In the genomic region with DNA sequence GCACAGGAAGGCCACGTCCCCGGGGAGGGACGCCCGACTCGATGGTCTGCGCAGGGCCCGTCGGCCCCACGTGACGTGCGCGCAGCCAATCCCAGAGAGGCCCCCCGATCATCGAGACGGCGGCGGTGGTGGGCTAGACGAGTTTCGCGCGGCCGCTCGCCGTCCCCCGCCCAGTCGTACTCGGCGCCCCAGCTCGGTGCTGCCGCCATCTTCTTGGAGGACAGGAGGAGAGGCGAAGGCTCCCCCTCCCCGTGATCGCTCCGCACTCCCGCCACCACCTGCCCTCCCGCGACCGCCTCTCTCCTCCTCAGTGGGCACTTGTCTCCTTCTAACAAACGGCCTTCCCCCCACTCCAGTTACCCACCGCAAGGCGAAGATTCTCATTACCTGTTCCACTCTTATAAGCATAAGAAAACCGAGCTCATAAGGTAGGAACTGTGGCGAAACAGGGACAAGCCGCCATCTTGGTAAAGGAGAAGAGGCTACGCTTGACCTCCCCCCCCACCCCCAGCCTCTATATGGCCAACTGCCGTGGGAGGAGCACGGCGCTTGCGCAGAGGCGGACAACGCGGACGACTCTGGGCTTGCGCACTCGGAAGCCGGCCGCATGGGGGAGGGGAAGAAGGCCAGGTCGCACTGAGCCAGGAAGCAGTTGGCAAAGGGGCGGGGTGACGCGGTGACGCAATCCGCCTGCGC, we compare ENCODE assay signal across 1 cellular context.
TF ChIP-seq lines count a peak whose summit lies in the region.

A gene with protein sequence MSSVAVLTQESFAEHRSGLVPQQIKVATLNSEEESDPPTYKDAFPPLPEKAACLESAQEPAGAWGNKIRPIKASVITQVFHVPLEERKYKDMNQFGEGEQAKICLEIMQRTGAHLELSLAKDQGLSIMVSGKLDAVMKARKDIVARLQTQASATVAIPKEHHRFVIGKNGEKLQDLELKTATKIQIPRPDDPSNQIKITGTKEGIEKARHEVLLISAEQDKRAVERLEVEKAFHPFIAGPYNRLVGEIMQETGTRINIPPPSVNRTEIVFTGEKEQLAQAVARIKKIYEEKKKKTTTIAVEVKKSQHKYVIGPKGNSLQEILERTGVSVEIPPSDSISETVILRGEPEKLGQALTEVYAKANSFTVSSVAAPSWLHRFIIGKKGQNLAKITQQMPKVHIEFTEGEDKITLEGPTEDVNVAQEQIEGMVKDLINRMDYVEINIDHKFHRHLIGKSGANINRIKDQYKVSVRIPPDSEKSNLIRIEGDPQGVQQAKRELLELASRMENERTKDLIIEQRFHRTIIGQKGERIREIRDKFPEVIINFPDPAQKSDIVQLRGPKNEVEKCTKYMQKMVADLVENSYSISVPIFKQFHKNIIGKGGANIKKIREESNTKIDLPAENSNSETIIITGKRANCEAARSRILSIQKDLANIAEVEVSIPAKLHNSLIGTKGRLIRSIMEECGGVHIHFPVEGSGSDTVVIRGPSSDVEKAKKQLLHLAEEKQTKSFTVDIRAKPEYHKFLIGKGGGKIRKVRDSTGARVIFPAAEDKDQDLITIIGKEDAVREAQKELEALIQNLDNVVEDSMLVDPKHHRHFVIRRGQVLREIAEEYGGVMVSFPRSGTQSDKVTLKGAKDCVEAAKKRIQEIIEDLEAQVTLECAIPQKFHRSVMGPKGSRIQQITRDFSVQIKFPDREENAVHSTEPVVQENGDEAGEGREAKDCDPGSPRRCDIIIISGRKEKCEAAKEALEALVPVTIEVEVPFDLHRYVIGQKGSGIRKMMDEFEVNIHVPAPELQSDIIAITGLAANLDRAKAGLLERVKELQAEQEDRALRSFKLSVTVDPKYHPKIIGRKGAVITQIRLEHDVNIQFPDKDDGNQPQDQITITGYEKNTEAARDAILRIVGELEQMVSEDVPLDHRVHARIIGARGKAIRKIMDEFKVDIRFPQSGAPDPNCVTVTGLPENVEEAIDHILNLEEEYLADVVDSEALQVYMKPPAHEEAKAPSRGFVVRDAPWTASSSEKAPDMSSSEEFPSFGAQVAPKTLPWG (N-terminal part only) (minus strand): TSS at position 490 of the 696 bp plus-strand sequence. CDS start 48,803 bp downstream, outside the sequence.

TF ChIP-seq in HepG2, 621 proteins besides CTCF, POLR2A, EP300 and RAD21 (continued from another document and continues in another):
- TF ChIP-seq HMG20A (CRISPR knock-in tag; IDR thresholded peaks at IDR 0.05; ENCODE audit: borderline replicate concordance) (peak; percentile 27; the same call in 1 of the 2 replicates), KAT2B (IDR thresholded peaks at IDR 0.05; ENCODE audit: borderline replicate concordance, low read depth, low read length) (0 out of 2 replicates have a peak, but pooled peaks have one; percentile 0), RFX1 (IDR thresholded peaks at IDR 0.05) (peak; percentile 3; the same call in 1 of the 2 replicates), YY1 (IDR thresholded peaks at IDR 0.05; ENCODE audit: insufficient read depth, insufficient replicate concordance, low read depth, low read length) (peak; percentile 96), CCAR2 (optimal IDR thresholded peaks at IDR 0.05; ENCODE audit: low read depth, low read length) (peak; percentile 66), SRSF4 (IDR thresholded peaks at IDR 0.05; ENCODE audit: low read depth, low read length, poor library complexity, severe bottlenecking) (no peak), PAX8 (CRISPR knock-in tag; IDR thresholded peaks at IDR 0.05; ENCODE audit: borderline replicate concordance) (peak; percentile 92), PHB2 (IDR thresholded peaks at IDR 0.05; ENCODE audit: partially characterized antibody) (no peak), LCORL (IDR thresholded peaks at IDR 0.05) (no peak), LCORL (CRISPR knock-in tag; IDR thresholded peaks at IDR 0.05) (peak; percentile 82), TSC22D2 (CRISPR knock-in tag; IDR thresholded peaks at IDR 0.05; ENCODE audit: borderline replicate concordance) (no peak), POGZ (CRISPR knock-in tag; IDR thresholded peaks at IDR 0.05) (peak; percentile 98), NFYB (CRISPR knock-in tag; IDR thresholded peaks at IDR 0.05) (peak; percentile 92), SP2 (CRISPR knock-in tag; IDR thresholded peaks at IDR 0.05) (peak; percentile 56; the same call in 1 of the 2 replicates), ZNF496 (CRISPR knock-in tag; IDR thresholded peaks at IDR 0.05; ENCODE audit: insufficient replicate concordance) (no peak), SALL1 (CRISPR knock-in tag; IDR thresholded peaks at IDR 0.05) (peak; percentile 84; the same call in 1 of the 2 replicates), ZNF232 (CRISPR knock-in tag; IDR thresholded peaks at IDR 0.05; ENCODE audit: borderline replicate concordance) (0 out of 2 replicates have a peak, but pooled peaks have one; percentile 14), NR2F2 (IDR thresholded peaks at IDR 0.05; ENCODE audit: borderline replicate concordance, low read depth) (no peak; the same call in 1 of the 2 replicates), ZFY (CRISPR knock-in tag; IDR thresholded peaks at IDR 0.05) (peak; percentile 19; the same call in 1 of the 2 replicates), ADNP (CRISPR knock-in tag; IDR thresholded peaks at IDR 0.05) (no peak), FIP1L1 (IDR thresholded peaks at IDR 0.05; ENCODE audit: borderline replicate concordance, insufficient read depth, low read depth, low read length) (0 out of 2 replicates have a peak, but pooled peaks have one; percentile 13)
- TF ChIP-seq, protein P1, sequence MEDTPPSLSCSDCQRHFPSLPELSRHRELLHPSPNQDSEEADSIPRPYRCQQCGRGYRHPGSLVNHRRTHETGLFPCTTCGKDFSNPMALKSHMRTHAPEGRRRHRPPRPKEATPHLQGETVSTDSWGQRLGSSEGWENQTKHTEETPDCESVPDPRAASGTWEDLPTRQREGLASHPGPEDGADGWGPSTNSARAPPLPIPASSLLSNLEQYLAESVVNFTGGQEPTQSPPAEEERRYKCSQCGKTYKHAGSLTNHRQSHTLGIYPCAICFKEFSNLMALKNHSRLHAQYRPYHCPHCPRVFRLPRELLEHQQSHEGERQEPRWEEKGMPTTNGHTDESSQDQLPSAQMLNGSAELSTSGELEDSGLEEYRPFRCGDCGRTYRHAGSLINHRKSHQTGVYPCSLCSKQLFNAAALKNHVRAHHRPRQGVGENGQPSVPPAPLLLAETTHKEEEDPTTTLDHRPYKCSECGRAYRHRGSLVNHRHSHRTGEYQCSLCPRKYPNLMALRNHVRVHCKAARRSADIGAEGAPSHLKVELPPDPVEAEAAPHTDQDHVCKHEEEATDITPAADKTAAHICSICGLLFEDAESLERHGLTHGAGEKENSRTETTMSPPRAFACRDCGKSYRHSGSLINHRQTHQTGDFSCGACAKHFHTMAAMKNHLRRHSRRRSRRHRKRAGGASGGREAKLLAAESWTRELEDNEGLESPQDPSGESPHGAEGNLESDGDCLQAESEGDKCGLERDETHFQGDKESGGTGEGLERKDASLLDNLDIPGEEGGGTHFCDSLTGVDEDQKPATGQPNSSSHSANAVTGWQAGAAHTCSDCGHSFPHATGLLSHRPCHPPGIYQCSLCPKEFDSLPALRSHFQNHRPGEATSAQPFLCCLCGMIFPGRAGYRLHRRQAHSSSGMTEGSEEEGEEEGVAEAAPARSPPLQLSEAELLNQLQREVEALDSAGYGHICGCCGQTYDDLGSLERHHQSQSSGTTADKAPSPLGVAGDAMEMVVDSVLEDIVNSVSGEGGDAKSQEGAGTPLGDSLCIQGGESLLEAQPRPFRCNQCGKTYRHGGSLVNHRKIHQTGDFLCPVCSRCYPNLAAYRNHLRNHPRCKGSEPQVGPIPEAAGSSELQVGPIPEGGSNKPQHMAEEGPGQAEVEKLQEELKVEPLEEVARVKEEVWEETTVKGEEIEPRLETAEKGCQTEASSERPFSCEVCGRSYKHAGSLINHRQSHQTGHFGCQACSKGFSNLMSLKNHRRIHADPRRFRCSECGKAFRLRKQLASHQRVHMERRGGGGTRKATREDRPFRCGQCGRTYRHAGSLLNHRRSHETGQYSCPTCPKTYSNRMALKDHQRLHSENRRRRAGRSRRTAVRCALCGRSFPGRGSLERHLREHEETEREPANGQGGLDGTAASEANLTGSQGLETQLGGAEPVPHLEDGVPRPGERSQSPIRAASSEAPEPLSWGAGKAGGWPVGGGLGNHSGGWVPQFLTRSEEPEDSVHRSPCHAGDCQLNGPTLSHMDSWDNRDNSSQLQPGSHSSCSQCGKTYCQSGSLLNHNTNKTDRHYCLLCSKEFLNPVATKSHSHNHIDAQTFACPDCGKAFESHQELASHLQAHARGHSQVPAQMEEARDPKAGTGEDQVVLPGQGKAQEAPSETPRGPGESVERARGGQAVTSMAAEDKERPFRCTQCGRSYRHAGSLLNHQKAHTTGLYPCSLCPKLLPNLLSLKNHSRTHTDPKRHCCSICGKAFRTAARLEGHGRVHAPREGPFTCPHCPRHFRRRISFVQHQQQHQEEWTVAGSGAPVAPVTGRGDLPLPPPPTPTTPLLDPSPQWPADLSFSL (CRISPR knock-in tag; IDR thresholded peaks at IDR 0.05) = no peak
- TF ChIP-seq, protein P2, sequence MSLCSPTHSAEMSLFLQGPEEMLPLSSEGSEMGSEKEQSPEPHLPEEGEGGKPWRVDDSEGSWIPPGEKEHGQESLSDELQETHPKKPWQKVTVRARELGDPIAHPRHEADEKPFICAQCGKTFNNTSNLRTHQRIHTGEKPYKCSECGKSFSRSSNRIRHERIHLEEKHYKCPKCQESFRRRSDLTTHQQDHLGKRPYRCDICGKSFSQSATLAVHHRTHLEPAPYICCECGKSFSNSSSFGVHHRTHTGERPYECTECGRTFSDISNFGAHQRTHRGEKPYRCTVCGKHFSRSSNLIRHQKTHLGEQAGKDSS (CRISPR knock-in tag; IDR thresholded peaks at IDR 0.05; ENCODE audit: borderline replicate concordance, low read depth) = peak; percentile 95; the same call in 1 of the 2 replicates
- TF ChIP-seq, protein P3, sequence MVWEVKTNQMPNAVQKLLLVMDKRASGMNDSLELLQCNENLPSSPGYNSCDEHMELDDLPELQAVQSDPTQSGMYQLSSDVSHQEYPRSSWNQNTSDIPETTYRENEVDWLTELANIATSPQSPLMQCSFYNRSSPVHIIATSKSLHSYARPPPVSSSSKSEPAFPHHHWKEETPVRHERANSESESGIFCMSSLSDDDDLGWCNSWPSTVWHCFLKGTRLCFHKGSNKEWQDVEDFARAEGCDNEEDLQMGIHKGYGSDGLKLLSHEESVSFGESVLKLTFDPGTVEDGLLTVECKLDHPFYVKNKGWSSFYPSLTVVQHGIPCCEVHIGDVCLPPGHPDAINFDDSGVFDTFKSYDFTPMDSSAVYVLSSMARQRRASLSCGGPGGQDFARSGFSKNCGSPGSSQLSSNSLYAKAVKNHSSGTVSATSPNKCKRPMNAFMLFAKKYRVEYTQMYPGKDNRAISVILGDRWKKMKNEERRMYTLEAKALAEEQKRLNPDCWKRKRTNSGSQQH (CRISPR knock-in tag; IDR thresholded peaks at IDR 0.05; ENCODE audit: low read depth) = peak; percentile 92
- TF ChIP-seq, protein P4, sequence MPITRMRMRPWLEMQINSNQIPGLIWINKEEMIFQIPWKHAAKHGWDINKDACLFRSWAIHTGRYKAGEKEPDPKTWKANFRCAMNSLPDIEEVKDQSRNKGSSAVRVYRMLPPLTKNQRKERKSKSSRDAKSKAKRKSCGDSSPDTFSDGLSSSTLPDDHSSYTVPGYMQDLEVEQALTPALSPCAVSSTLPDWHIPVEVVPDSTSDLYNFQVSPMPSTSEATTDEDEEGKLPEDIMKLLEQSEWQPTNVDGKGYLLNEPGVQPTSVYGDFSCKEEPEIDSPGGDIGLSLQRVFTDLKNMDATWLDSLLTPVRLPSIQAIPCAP (CRISPR knock-in tag; IDR thresholded peaks at IDR 0.05; ENCODE audit: low read depth) = peak; percentile 28; the same call in 1 of the 2 replicates
- TF ChIP-seq, protein P5, sequence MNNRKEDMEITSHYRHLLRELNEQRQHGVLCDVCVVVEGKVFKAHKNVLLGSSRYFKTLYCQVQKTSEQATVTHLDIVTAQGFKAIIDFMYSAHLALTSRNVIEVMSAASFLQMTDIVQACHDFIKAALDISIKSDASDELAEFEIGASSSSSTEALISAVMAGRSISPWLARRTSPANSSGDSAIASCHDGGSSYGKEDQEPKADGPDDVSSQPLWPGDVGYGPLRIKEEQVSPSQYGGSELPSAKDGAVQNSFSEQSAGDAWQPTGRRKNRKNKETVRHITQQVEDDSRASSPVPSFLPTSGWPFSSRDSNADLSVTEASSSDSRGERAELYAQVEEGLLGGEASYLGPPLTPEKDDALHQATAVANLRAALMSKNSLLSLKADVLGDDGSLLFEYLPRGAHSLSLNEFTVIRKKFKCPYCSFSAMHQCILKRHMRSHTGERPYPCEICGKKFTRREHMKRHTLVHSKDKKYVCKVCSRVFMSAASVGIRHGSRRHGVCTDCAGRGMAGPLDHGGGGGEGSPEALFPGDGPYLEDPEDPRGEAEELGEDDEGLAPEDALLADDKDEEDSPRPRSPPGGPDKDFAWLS (CRISPR knock-in tag; IDR thresholded peaks at IDR 0.05; ENCODE audit: borderline replicate concordance) = peak; percentile 77; the same call in 1 of the 2 replicates
- TF ChIP-seq, protein P6, sequence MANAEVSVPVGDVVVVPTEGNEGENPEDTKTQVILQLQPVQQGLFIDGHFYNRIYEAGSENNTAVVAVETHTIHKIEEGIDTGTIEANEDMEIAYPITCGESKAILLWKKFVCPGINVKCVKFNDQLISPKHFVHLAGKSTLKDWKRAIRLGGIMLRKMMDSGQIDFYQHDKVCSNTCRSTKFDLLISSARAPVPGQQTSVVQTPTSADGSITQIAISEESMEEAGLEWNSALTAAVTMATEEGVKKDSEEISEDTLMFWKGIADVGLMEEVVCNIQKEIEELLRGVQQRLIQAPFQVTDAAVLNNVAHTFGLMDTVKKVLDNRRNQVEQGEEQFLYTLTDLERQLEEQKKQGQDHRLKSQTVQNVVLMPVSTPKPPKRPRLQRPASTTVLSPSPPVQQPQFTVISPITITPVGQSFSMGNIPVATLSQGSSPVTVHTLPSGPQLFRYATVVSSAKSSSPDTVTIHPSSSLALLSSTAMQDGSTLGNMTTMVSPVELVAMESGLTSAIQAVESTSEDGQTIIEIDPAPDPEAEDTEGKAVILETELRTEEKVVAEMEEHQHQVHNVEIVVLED (CRISPR knock-in tag; IDR thresholded peaks at IDR 0.05; ENCODE audit: borderline replicate concordance) = peak; percentile 97
- TF ChIP-seq, protein P7, sequence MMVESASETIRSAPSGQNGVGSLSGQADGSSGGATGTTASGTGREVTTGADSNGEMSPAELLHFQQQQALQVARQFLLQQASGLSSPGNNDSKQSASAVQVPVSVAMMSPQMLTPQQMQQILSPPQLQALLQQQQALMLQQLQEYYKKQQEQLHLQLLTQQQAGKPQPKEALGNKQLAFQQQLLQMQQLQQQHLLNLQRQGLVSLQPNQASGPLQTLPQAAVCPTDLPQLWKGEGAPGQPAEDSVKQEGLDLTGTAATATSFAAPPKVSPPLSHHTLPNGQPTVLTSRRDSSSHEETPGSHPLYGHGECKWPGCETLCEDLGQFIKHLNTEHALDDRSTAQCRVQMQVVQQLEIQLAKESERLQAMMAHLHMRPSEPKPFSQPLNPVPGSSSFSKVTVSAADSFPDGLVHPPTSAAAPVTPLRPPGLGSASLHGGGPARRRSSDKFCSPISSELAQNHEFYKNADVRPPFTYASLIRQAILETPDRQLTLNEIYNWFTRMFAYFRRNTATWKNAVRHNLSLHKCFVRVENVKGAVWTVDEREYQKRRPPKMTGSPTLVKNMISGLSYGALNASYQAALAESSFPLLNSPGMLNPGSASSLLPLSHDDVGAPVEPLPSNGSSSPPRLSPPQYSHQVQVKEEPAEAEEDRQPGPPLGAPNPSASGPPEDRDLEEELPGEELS (CRISPR knock-in tag; IDR thresholded peaks at IDR 0.05) = peak; percentile 64
- TF ChIP-seq, protein P8, sequence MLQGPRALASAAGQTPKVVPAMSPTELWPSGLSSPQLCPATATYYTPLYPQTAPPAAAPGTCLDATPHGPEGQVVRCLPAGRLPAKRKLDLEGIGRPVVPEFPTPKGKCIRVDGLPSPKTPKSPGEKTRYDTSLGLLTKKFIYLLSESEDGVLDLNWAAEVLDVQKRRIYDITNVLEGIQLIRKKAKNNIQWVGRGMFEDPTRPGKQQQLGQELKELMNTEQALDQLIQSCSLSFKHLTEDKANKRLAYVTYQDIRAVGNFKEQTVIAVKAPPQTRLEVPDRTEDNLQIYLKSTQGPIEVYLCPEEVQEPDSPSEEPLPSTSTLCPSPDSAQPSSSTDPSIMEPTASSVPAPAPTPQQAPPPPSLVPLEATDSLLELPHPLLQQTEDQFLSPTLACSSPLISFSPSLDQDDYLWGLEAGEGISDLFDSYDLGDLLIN (CRISPR knock-in tag; IDR thresholded peaks at IDR 0.05; ENCODE audit: borderline replicate concordance) = no peak
